Comparison of ENCODE assay signal across 2 cellular contexts in the genomic region with DNA sequence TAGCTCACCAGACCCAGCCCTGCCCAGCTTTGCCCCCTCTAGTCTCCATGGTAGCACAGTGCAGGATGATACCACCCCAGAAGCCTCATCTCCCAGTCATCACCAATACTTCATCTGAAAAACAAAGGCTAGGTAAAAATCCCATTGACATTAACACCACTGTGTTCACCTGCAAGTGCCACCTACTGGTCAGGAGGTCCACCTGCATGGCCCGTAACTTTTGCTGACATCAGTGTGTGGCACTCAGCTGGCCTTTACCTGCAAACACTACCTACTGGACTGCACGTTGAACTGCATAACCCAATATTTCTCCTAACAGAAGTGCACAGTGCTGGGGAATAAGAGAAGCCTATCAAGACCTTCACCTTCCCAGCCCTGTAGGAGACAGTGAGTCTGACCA.
TF ChIP-seq lines count a peak whose summit lies in the region.

No MANE protein-coding gene starts in this region.

TF ChIP-seq in HepG2, 621 proteins besides CTCF, POLR2A, EP300 and RAD21:
- TF ChIP-seq, protein P1, sequence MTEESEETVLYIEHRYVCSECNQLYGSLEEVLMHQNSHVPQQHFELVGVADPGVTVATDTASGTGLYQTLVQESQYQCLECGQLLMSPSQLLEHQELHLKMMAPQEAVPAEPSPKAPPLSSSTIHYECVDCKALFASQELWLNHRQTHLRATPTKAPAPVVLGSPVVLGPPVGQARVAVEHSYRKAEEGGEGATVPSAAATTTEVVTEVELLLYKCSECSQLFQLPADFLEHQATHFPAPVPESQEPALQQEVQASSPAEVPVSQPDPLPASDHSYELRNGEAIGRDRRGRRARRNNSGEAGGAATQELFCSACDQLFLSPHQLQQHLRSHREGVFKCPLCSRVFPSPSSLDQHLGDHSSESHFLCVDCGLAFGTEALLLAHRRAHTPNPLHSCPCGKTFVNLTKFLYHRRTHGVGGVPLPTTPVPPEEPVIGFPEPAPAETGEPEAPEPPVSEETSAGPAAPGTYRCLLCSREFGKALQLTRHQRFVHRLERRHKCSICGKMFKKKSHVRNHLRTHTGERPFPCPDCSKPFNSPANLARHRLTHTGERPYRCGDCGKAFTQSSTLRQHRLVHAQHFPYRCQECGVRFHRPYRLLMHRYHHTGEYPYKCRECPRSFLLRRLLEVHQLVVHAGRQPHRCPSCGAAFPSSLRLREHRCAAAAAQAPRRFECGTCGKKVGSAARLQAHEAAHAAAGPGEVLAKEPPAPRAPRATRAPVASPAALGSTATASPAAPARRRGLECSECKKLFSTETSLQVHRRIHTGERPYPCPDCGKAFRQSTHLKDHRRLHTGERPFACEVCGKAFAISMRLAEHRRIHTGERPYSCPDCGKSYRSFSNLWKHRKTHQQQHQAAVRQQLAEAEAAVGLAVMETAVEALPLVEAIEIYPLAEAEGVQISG (CRISPR knock-in tag; IDR thresholded peaks at IDR 0.05), result peak; percentile 33; the same call in 1 of the 2 replicates
- TF ChIP-seq, protein P2, sequence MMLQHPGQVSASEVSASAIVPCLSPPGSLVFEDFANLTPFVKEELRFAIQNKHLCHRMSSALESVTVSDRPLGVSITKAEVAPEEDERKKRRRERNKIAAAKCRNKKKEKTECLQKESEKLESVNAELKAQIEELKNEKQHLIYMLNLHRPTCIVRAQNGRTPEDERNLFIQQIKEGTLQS (CRISPR knock-in tag; IDR thresholded peaks at IDR 0.05), result no peak

TF ChIP-seq in GM12878, 131 proteins besides CTCF, POLR2A, EP300 and RAD21:
- TF ChIP-seq JUND (IDR thresholded peaks at IDR 0.05; ENCODE audit: low read depth, low read length), result no peak
- TF ChIP-seq PAX5 (IDR thresholded peaks at IDR 0.05; ENCODE audit: borderline replicate concordance, low read depth, low read length), result no peak
- no peak for TF ChIP-seq ZNF217 (IDR thresholded peaks at IDR 0.05)
- no peak for TF ChIP-seq YBX1 (IDR thresholded peaks at IDR 0.05)
- TF ChIP-seq WRNIP1 (IDR thresholded peaks at IDR 0.05; ENCODE audit: borderline replicate concordance, low read depth, low read length), result no peak
- no peak for TF ChIP-seq SMAD1 (IDR thresholded peaks at IDR 0.05; ENCODE audit: low read depth, partially characterized antibody)
- no peak for TF ChIP-seq BACH1 (IDR thresholded peaks at IDR 0.05; ENCODE audit: borderline replicate concordance)
- no peak for TF ChIP-seq SUZ12 (IDR thresholded peaks at IDR 0.05; ENCODE audit: unreplicated experiment)
- TF ChIP-seq ASH2L (IDR thresholded peaks at IDR 0.05; ENCODE audit: borderline replicate concordance, low read depth), result no peak
- TF ChIP-seq HDGF (IDR thresholded peaks at IDR 0.05), result no peak
- TF ChIP-seq NR2C1 (IDR thresholded peaks at IDR 0.05), result no peak
- TF ChIP-seq KLF5 (IDR thresholded peaks at IDR 0.05; ENCODE audit: partially characterized antibody), result no peak
- TF ChIP-seq ZNF384 (IDR thresholded peaks at IDR 0.05; ENCODE audit: borderline replicate concordance, low read depth, low read length), result no peak
- no peak for TF ChIP-seq SREBF1 (IDR thresholded peaks at IDR 0.05; ENCODE audit: low read length)
- TF ChIP-seq, protein P3, sequence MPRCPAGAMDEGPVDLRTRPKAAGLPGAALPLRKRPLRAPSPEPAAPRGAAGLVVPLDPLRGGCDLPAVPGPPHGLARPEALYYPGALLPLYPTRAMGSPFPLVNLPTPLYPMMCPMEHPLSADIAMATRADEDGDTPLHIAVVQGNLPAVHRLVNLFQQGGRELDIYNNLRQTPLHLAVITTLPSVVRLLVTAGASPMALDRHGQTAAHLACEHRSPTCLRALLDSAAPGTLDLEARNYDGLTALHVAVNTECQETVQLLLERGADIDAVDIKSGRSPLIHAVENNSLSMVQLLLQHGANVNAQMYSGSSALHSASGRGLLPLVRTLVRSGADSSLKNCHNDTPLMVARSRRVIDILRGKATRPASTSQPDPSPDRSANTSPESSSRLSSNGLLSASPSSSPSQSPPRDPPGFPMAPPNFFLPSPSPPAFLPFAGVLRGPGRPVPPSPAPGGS (IDR thresholded peaks at IDR 0.05; ENCODE audit: borderline replicate concordance, insufficient read depth, low read depth, low read length, poor library complexity, severe bottlenecking), result no peak
- no peak for TF ChIP-seq ESRRA (IDR thresholded peaks at IDR 0.05; ENCODE audit: low read length)
- TF ChIP-seq ZNF622 (IDR thresholded peaks at IDR 0.05), result no peak
TF ChIP-seq in GM12878: peak in this region for 0.
